Comparison of ENCODE assay signal across 22 cellular contexts in the genomic region with DNA sequence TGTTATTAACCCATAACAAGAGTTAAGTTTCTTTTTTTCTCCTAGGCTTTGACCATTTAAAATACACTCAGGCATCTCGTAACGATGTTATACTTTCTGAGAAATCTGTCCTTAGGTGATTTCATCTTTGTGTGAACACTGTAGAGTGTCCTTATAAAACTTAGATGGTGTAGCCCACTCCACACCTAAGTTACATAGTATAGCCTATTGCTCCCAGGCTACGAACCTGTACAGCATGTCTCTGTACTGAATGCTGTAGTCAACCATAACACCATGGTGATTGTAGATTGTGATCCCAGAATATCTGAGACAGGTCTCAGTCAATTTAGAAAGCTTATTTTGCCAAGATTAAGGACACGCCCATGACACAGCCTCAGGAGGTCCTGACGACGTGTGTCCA. TPM values are rescaled to one million over a fixed set of nuclear protein-coding genes. Genes with fewer than 3 reads are reported as not detected.
"Had no signal": no experiment of that assay in that cellular context is flagged by ENCODE, and none has a peak within 500 bp of the region (broad histone marks: within the 10 kb centered on the region; RNA-seq: fewer than 3 reads in every experiment).

No MANE protein-coding gene starts in this region.

RNA-seq across cellular contexts. Expression of gene PRDM7, which starts 30.5 kb away (rescaled TPM):
- total RNA-seq: activated B cell treated with CpG ODN at 0.5 μM for 24 hours; activated CD4-positive, alpha-beta memory T cell treated with anti-CD3 and anti-CD28 coated beads for 36 hours; activated CD4-positive, alpha-beta T cell treated with anti-CD3 and anti-CD28 coated beads, Interleukin-2, amount 10 ng/mL, durations not matched to agents 24 days and 14 days; activated CD8-positive, alpha-beta memory T cell treated with anti-CD3 and anti-CD28 coated beads for 36 hours; activated CD8-positive, alpha-beta T cell treated with anti-CD3 and anti-CD28 coated beads for 36 hours; activated naive CD4-positive, alpha-beta T cell treated with anti-CD3 and anti-CD28 coated beads for 36 hours; activated naive CD4-positive, alpha-beta T cell treated with anti-CD3 and anti-CD28 coated beads, Interleukin-2, amount 50 U/mL, for 72 hours; activated naive CD8-positive, alpha-beta T cell treated with anti-CD3 and anti-CD28 coated beads for 36 hours; activated T-cell treated with anti-CD3 and anti-CD28 coated beads, Interleukin-2, amount 50 U/mL, for 4 hours; activated T-cell treated with anti-CD3 and anti-CD28 coated beads, Interleukin-2, amount 50 U/mL, for 72 hours; activated T-helper 1 cell treated with anti-CD3 and anti-CD28 coated beads, Interleukin-12 subunit alpha, Interleukin-12 subunit beta, Interleukin-2, Interleukin-4 antibody, amounts not matched to agents 30 ng/mL and 10 ng/mL and 1 ng/mL, durations not matched to agents 14 hours and 24 hours and 36 hours; adrenal gland; aorta; astrocyte; body of pancreas; breast epithelium; cardiac septum; cerebellum; T-cell; T-helper 1 cell treated with Interleukin-12 subunit alpha and Interleukin-12 subunit beta and Interleukin-4 antibody, amounts not matched to agents 30 ng/mL and 1 ng/mL, for 36 hours; T-helper 17 cell; T-helper 2 cell treated with Interferon-gamma antibody and Interleukin-4, amounts not matched to agents 100 ng/mL and 5 ng/mL, for 36 hours had no signal
- polyA plus RNA-seq: adrenal gland, aorta had no signal
